14 cellular contexts compared by ENCODE assay signal in genomic region chr17:49015924-49016774, GRCh38. TPM values are rescaled to one million over a fixed set of nuclear protein-coding genes. Genes with fewer than 3 reads are reported as not detected.
DNase-seq lines count a peak whose midpoint lies in the region; ATAC-seq and TF ChIP-seq lines count a peak whose summit lies in the region.
"Had no signal": no experiment of that assay in that cellular context is flagged by ENCODE, and none has a peak within 500 bp of the region (broad histone marks: within the 10 kb centered on the region; RNA-seq: fewer than 3 reads in every experiment).

No MANE protein-coding gene starts in this region.

- TF ChIP-seq CTCF in Caco-2 (IDR thresholded peaks at IDR 0.05; ENCODE audit: insufficient read depth in 1 of 2, low read depth in 1 of 2, low read length in 1 of 2, severe bottlenecking in 1 of 2, unreplicated experiment in 1 of 2): no peak
- TF ChIP-seq CTCF in nephron (IDR thresholded peaks at IDR 0.05; ENCODE audit: unreplicated experiment in 3 of 3): no peak
- no peak for TF ChIP-seq CTCF in gastrocnemius medialis (IDR thresholded peaks at IDR 0.05 in 4 of 5, conservative IDR thresholded peaks at IDR 0.05 in 1 of 5)

- intact Hi-C loops in Caco-2 (cut with micrococcal nuclease; ENCODE audit: unreplicated experiment): no loop called here
- intact Hi-C loops in gastrocnemius medialis (cut with DNase I; ENCODE audit: low total_unique reads): no loop called here

- POLR2A ChIA-PET in Caco-2 (lab: Charles Lee): interaction anchor here (2.1 kb wide), 1 partner anchor 20 kb away, joined by 18 read pairs; no protein-coding TSS in a partner anchor

- no peak overlapping the region for H3K4me3 ChIP-seq in Caco-2 (ENCODE audit: low read depth, low read length)
- H3K4me3 ChIP-seq in adipocyte (ENCODE audit: low read length): peak overlapping the region; percentile 2
- no peak overlapping the region for H3K4me3 ChIP-seq in gastrocnemius medialis
- H3K4me3 ChIP-seq: BLaER1 treated with 17β-estradiol and CSF1 and Interleukin-3, amounts not matched to agents 10 nM and 100 nM had no signal

- BruUV-seq in Caco-2 (replicated peaks; lab: Mats Ljungman, UMichigan): no TSS peak

- in situ Hi-C loops in gastrocnemius medialis (cut with MboI; ENCODE audit: low sequenced_read_pairs in 4 of 4): loop anchor here in 1 of 4 donors (25.0 kb wide), 1 partner anchor 279 kb away; the partner anchor contains the start of gene HOXB13

- CTCF ChIA-PET in Caco-2 (lab: Charles Lee): interaction anchor here (0.8 to 2.9 kb wide), 5 partner anchors 14 to 55 kb away, joined by 3 to 16 read pairs (median 5); partner anchors contain the start of gene IGF2BP1

- H3K27ac ChIP-seq in gastrocnemius medialis: no peak overlapping the region
- H3K27ac ChIP-seq: BLaER1 treated with 17β-estradiol and CSF1 and Interleukin-3, amounts not matched to agents 10 nM and 100 nM had no signal

- peaks cover 86% of the 10 kb centered on the region for H3K4me1 ChIP-seq in Caco-2
- H3K4me1 ChIP-seq in adipocyte (ENCODE audit: control insufficient read depth, insufficient read depth, low read length): peaks cover 35% of the 10 kb centered on the region
- peaks cover 0 to 6% of the 10 kb centered on the region in 2 donors for H3K4me1 ChIP-seq in gastrocnemius medialis

- peak in 1 of 2 experiments; percentile 43 for DNase-seq in Caco-2
- DNase-seq in HT-29 (ENCODE audit: low spot score): peak; percentile 16
- DNase-seq in adipocyte (ENCODE audit: low read depth): no peak
- no peak for DNase-seq in gastrocnemius medialis
- no peak for DNase-seq in SKM-1 treated with dmso at 0.1 percent for 144 hours (lab: John Stamatoyannopoulos, UW; ENCODE audit: unreplicated experiment)
- no peak for DNase-seq in NCI-H2196 treated with DMSO at 0.1 percent for 48 hours (lab: John Stamatoyannopoulos, UW; ENCODE audit: unreplicated experiment)
- DNase-seq: activated CD4-positive, alpha-beta T cell treated with anti-CD3 and anti-CD28 coated beads for 48 hours; central memory CD4-positive, alpha-beta T cell; foreskin melanocyte; naive B cell had no signal

- ATAC-seq in gastrocnemius medialis (no peak), HG03159 (IDR thresholded peaks at IDR 0.05; ENCODE audit: unreplicated experiment) (no peak)

- no peak for TF ChIP-seq POLR2A in gastrocnemius medialis (IDR thresholded peaks at IDR 0.05)

- H3K4me1 Mint-ChIP-seq in Caco-2 (ENCODE audit: low read depth, unreplicated experiment): peaks cover 71% of the 10 kb centered on the region
- H3K4me1 Mint-ChIP-seq in nephron: peaks cover 72% of the 10 kb centered on the region

- H3K9me3 Mint-ChIP-seq in Caco-2 (ENCODE audit: unreplicated experiment) (no peaks in the 10 kb centered on the region), nephron (no peaks in the 10 kb centered on the region)
- H3K9me3 Mint-ChIP-seq: naive B cell had no signal

- H3K27me3 ChIP-seq in Caco-2 (replicated peaks; ENCODE audit: control insufficient read depth, insufficient read depth, low read length) (no peaks in the 10 kb centered on the region), adipocyte (replicated peaks; ENCODE audit: control insufficient read depth, insufficient read depth, low read length) (peaks cover 14% of the 10 kb centered on the region), gastrocnemius medialis (peaks cover 67 to 77% (median 74%) of the 10 kb centered on the region in 3 donors)

- peak overlapping the region; percentile 22 for H3K9ac ChIP-seq in adipocyte (ENCODE audit: low read length)
- H3K9ac ChIP-seq: BLaER1 treated with 17β-estradiol and CSF1 and Interleukin-3, amounts not matched to agents 10 nM and 100 nM had no signal

- H3K36me3 Mint-ChIP-seq in Caco-2 (ENCODE audit: insufficient read depth, unreplicated experiment) (peaks cover 94% of the 10 kb centered on the region), nephron (ENCODE audit: low read depth) (peaks cover 30% of the 10 kb centered on the region)
- H3K36me3 Mint-ChIP-seq: naive B cell had no signal

- H3K4me3 Mint-ChIP-seq in Caco-2 (ENCODE audit: unreplicated experiment) (peak overlapping the region; percentile 4), nephron (peak overlapping the region; percentile 30 to 85 (median 69))

- H3K9me3 ChIP-seq in Caco-2 (no peaks in the 10 kb centered on the region), adipocyte (ENCODE audit: control insufficient read depth, low read length) (no peaks in the 10 kb centered on the region), gastrocnemius medialis (no peaks in the 10 kb centered on the region)
- H3K9me3 ChIP-seq: BLaER1 treated with 17β-estradiol and CSF1 and Interleukin-3, amounts not matched to agents 10 nM and 100 nM had no signal

- no peaks in the 10 kb centered on the region for H3K27me3 Mint-ChIP-seq in Caco-2 (ENCODE audit: insufficient read depth, unreplicated experiment)
- no peaks in the 10 kb centered on the region for H3K27me3 Mint-ChIP-seq in nephron (ENCODE audit: low read depth)

- peaks cover 4% of the 10 kb centered on the region for H3K36me3 ChIP-seq in Caco-2 (ENCODE audit: control insufficient read depth, insufficient read depth, low read length)
- H3K36me3 ChIP-seq in adipocyte (ENCODE audit: control insufficient read depth, insufficient read depth, low read length, severe bottlenecking): no peaks in the 10 kb centered on the region
- no peaks in the 10 kb centered on the region for H3K36me3 ChIP-seq in gastrocnemius medialis
- H3K36me3 ChIP-seq: BLaER1 treated with 17β-estradiol and CSF1 and Interleukin-3, amounts not matched to agents 10 nM and 100 nM had no signal

- H3K27ac Mint-ChIP-seq in Caco-2 (ENCODE audit: unreplicated experiment): peak overlapping the region; percentile 85
- H3K27ac Mint-ChIP-seq in nephron: peak overlapping the region; percentile 82 to 99 (median 87)

RNA-seq across cellular contexts. Expression of gene IGF2BP1, which starts 19.0 kb away (rescaled TPM):
- total RNA-seq in Caco-2 (2022) (583 and 601 TPM in 2 replicates), gastrocnemius medialis (not detected)
- total RNA-seq in HT-29 (2014; rRNA removed; shearing (Covaris generic)): not detected in 2 replicates

RNA-seq across cellular contexts. Expression of gene GIP, which starts 47.8 kb away (rescaled TPM):
- total RNA-seq in Caco-2 (2022) (0.59 and 0.63 TPM in 2 replicates), gastrocnemius medialis (not detected)
- total RNA-seq in HT-29 (2014; rRNA removed; shearing (Covaris generic)): not detected in 2 replicates
- total RNA-seq: liver had no signal

Comparison
In these comparisons a context has a peak if more than half of its experiments do, and no peak if none do; other contexts are left out.
1. RNA of gene IGF2BP1, which starts 19.0 kb away (total RNA-seq): 583 to 601 TPM in Caco-2; not detected in HT-29 and not detected in gastrocnemius medialis; every median in the first group is over 100 times any median in the second.